11 cellular contexts compared by ENCODE assay signal in genomic region chr15:77409259-77410156, GRCh38. TPM values are rescaled to one million over a fixed set of nuclear protein-coding genes. Genes with fewer than 3 reads are reported as not detected.
DNase-seq lines count a peak whose midpoint lies in the region; ATAC-seq and TF ChIP-seq lines count a peak whose summit lies in the region.
"Had no signal": no experiment of that assay in that cellular context is flagged by ENCODE, and none has a peak within 500 bp of the region (broad histone marks: within the 10 kb centered on the region; RNA-seq: fewer than 3 reads in every experiment).

No MANE protein-coding gene starts in this region.

- no peak overlapping the region for H3K9ac ChIP-seq in SK-N-MC (ENCODE audit: insufficient read length)

- H3K27ac ChIP-seq in SK-N-MC = peak overlapping the region; percentile 84
- H3K27ac ChIP-seq in substantia nigra (ENCODE audit: low read depth, low read length, poor library complexity, severe bottlenecking) = no peak overlapping the region
- H3K27ac ChIP-seq in esophagus muscularis mucosa (replicated peaks in 1 of 4) = no peak overlapping the region
- H3K27ac ChIP-seq: SJCRH30 had no signal

- peak overlapping the region; percentile 40 to 81 (median 74) for H3K4me3 Mint-ChIP-seq in naive thymus-derived CD8-positive, alpha-beta T cell
- H3K4me3 Mint-ChIP-seq: neural crest cell had no signal

- TF ChIP-seq POLR2A in esophagus muscularis mucosa (IDR thresholded peaks at IDR 0.05; ENCODE audit: low read depth) = no peak

- H3K9me3 ChIP-seq in SK-N-MC (ENCODE audit: low read depth, low read length) = no peaks in the 10 kb centered on the region
- no peaks in the 10 kb centered on the region for H3K9me3 ChIP-seq in esophagus muscularis mucosa
- H3K9me3 ChIP-seq: SJCRH30, tibial nerve had no signal

- CTCF ChIA-PET in HEK293T (lab: Yijun Ruan, JAX) = interaction anchor here (0.6 to 0.7 kb wide), 2 partner anchors 29 to 868 kb away, joined by 3 read pairs; no protein-coding TSS in a partner anchor

- POLR2A ChIA-PET in HEK293T (lab: Yijun Ruan, JAX) = interaction anchor here (1.0 to 1.6 kb wide), 2 partner anchors 10 to 20 kb away, joined by 3 to 5 read pairs; no protein-coding TSS in a partner anchor
- POLR2A ChIA-PET in naive thymus-derived CD8-positive, alpha-beta T cell (lab: Charles Lee) = interaction anchor here (0.6 to 2.6 kb wide), 6 partner anchors 10 to 644 kb away, joined by 3 to 16 read pairs (median 3); partner anchors contain the start of genes HMG20A, PEAK1 and SCAPER

- H3K27ac Mint-ChIP-seq in naive thymus-derived CD8-positive, alpha-beta T cell = peak overlapping the region; percentile 33 to 87 (median 73)

- WGBS in esophagus muscularis mucosa = 75% methylated on average over 4 of the region's 4 CpGs

- H3K4me3 ChIP-seq in SK-N-MC = peak overlapping the region; percentile 47
- no peak overlapping the region for H3K4me3 ChIP-seq in esophagus muscularis mucosa
- H3K4me3 ChIP-seq: SJCRH30, tibial nerve had no signal

- no peaks in the 10 kb centered on the region for H3K36me3 Mint-ChIP-seq in naive thymus-derived CD8-positive, alpha-beta T cell

- DNase-seq in HEK293T (ENCODE audit: extremely low spot score) (no peak), SK-N-MC (ENCODE audit: low read depth, low spot score) (peak; percentile 73), substantia nigra (lab: John Stamatoyannopoulos, UW) (no peak), esophagus muscularis mucosa (ENCODE audit: extremely low spot score) (no peak)
- DNase-seq in naive thymus-derived CD8-positive, alpha-beta T cell = peak in 5 of 10 donors; percentile 5 to 65 (median 35)
- DNase-seq: SJCRH30 had no signal

- H3K27me3 ChIP-seq in esophagus muscularis mucosa = no peaks in the 10 kb centered on the region
- H3K27me3 ChIP-seq: SJCRH30, tibial nerve had no signal

- no peak for TF ChIP-seq EP300 in esophagus muscularis mucosa (IDR thresholded peaks at IDR 0.05)

- no peaks in the 10 kb centered on the region for H3K27me3 Mint-ChIP-seq in naive thymus-derived CD8-positive, alpha-beta T cell

- intact Hi-C loops in esophagus muscularis mucosa (cut with DNase I) = no loop called here

- no peak for TF ChIP-seq CTCF in esophagus muscularis mucosa (IDR thresholded peaks at IDR 0.05)

- no peaks in the 10 kb centered on the region for H3K9me3 Mint-ChIP-seq in naive thymus-derived CD8-positive, alpha-beta T cell

- peaks cover 9 to 48% (median 22%) of the 10 kb centered on the region in 4 donors for H3K4me1 Mint-ChIP-seq in naive thymus-derived CD8-positive, alpha-beta T cell

- H3K4me1 ChIP-seq in esophagus muscularis mucosa = peaks cover 0 to 38% (median 23%) of the 10 kb centered on the region in 4 donors
- H3K4me1 ChIP-seq: SJCRH30 had no signal

- H3K36me3 ChIP-seq in SK-N-MC (ENCODE audit: insufficient read depth, low read length) (no peaks in the 10 kb centered on the region), esophagus muscularis mucosa (no peaks in the 10 kb centered on the region)
- H3K36me3 ChIP-seq: SJCRH30, tibial nerve had no signal

- peak; percentile 49 for ATAC-seq in GM18508 (IDR thresholded peaks at IDR 0.05; ENCODE audit: insufficient read depth, unreplicated experiment)
- peak; percentile 82 to 99 for ATAC-seq in naive thymus-derived CD8-positive, alpha-beta T cell
- no peak for ATAC-seq in GM18873 (IDR thresholded peaks at IDR 0.05; ENCODE audit: low FRiP score, unreplicated experiment)
- ATAC-seq in HG03196 (IDR thresholded peaks at IDR 0.05; ENCODE audit: unreplicated experiment) = no peak

TF ChIP-seq in HEK293T, 16 proteins besides CTCF, POLR2A, EP300 and RAD21:
- no peak for TF ChIP-seq FOXM1 (IDR thresholded peaks at IDR 0.05; ENCODE audit: borderline replicate concordance)
- no peak for TF ChIP-seq L3MBTL2 (conservative IDR thresholded peaks at IDR 0.05)
- TF ChIP-seq SUZ12 (IDR thresholded peaks at IDR 0.05) = no peak
- TF ChIP-seq SP1 (IDR thresholded peaks at IDR 0.05) = no peak
- no peak for TF ChIP-seq CTBP1 (IDR thresholded peaks at IDR 0.05; ENCODE audit: borderline replicate concordance)
- TF ChIP-seq TARDBP (IDR thresholded peaks at IDR 0.05) = no peak
- peak; percentile 55; the same call in 1 of the 2 replicates for TF ChIP-seq PKNOX1 (IDR thresholded peaks at IDR 0.05)
TF ChIP-seq in HEK293T: peak in this region for 1.

RNA-seq across cellular contexts. Expression of gene PEAK1, which starts 10.4 kb away (rescaled TPM):
- total RNA-seq in naive thymus-derived CD8-positive, alpha-beta T cell = 10 to 100 TPM; 20.4 to 23.0 TPM
- polyA plus RNA-seq in naive thymus-derived CD8-positive, alpha-beta T cell = 1 to 10 TPM; 1.0 to 2.8 (median 1.6) TPM
- total RNA-seq in esophagus muscularis mucosa = 100 to 1,000 TPM in 2 of 4 donors, 10 to 100 TPM in 2; 91.8 to 170 (median 123) TPM

RNA-seq across cellular contexts. Expression of gene HMG20A, which starts 11.2 kb away (rescaled TPM):
- total RNA-seq in naive thymus-derived CD8-positive, alpha-beta T cell = 10 to 100 TPM; 57.9 to 72.4 TPM
- polyA plus RNA-seq in naive thymus-derived CD8-positive, alpha-beta T cell = 10 to 100 TPM; 28.7 to 35.7 (median 30.0) TPM
- total RNA-seq in esophagus muscularis mucosa = 10 to 100 TPM; 20.7 to 42.2 (median 31.2) TPM

Comparison
In these comparisons a context has a peak if more than half of its experiments do, and no peak if none do; other contexts are left out.
1. ATAC-seq: peak in GM18508 (single experiment) and naive thymus-derived CD8-positive, alpha-beta T cell (2 of 2); none in GM18873 (single experiment) and HG03196 (single experiment).